ENCODE assay signal across 1 cellular context in the genomic region with DNA sequence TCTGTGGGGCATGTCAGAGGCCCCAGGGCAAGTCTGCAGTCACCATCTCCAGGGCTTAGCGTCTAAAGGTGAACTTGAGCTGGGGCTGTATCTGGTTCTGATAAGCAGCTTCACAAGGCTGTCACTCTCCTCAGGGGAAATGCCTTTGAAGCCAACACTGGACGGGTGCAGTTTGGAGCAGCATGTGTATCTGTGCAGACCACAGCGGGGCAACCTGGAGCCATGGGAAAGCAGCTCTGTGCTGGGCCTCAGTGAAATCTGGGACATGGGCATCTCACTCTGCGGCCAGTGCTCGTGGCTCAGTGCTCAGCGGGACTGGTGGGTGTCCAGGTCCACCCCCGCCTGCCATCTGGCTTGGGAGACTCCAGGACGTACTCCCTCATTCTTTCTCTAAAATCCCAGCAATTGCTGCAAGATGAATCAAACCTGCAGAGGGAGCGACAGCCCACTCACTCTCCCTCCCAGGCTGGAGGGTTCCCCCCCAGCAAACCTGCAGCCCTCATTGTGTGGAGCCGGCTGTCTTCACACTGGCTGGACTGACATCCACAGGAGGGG.
TF ChIP-seq lines count a peak whose summit lies in the region.

No MANE protein-coding gene starts in this region.

TF ChIP-seq in WTC11, 78 proteins besides CTCF, POLR2A, EP300 and RAD21 (continued from another document):
- TF ChIP-seq, protein P1, sequence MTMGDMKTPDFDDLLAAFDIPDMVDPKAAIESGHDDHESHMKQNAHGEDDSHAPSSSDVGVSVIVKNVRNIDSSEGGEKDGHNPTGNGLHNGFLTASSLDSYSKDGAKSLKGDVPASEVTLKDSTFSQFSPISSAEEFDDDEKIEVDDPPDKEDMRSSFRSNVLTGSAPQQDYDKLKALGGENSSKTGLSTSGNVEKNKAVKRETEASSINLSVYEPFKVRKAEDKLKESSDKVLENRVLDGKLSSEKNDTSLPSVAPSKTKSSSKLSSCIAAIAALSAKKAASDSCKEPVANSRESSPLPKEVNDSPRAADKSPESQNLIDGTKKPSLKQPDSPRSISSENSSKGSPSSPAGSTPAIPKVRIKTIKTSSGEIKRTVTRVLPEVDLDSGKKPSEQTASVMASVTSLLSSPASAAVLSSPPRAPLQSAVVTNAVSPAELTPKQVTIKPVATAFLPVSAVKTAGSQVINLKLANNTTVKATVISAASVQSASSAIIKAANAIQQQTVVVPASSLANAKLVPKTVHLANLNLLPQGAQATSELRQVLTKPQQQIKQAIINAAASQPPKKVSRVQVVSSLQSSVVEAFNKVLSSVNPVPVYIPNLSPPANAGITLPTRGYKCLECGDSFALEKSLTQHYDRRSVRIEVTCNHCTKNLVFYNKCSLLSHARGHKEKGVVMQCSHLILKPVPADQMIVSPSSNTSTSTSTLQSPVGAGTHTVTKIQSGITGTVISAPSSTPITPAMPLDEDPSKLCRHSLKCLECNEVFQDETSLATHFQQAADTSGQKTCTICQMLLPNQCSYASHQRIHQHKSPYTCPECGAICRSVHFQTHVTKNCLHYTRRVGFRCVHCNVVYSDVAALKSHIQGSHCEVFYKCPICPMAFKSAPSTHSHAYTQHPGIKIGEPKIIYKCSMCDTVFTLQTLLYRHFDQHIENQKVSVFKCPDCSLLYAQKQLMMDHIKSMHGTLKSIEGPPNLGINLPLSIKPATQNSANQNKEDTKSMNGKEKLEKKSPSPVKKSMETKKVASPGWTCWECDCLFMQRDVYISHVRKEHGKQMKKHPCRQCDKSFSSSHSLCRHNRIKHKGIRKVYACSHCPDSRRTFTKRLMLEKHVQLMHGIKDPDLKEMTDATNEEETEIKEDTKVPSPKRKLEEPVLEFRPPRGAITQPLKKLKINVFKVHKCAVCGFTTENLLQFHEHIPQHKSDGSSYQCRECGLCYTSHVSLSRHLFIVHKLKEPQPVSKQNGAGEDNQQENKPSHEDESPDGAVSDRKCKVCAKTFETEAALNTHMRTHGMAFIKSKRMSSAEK (CRISPR knock-in tag; IDR thresholded peaks at IDR 0.05; ENCODE audit: borderline replicate concordance), result no peak
- TF ChIP-seq TEAD4 (CRISPR knock-in tag; IDR thresholded peaks at IDR 0.05) (no peak), CREM (CRISPR knock-in tag; IDR thresholded peaks at IDR 0.05) (no peak), CBFB (CRISPR knock-in tag; IDR thresholded peaks at IDR 0.05; ENCODE audit: low read depth) (no peak), ZBTB21 (CRISPR knock-in tag; IDR thresholded peaks at IDR 0.05; ENCODE audit: borderline replicate concordance) (no peak), ZNF423 (CRISPR knock-in tag; IDR thresholded peaks at IDR 0.05) (no peak), MYBL2 (CRISPR knock-in tag; IDR thresholded peaks at IDR 0.05) (no peak), SOX15 (CRISPR knock-in tag; IDR thresholded peaks at IDR 0.05) (no peak), TCF7 (CRISPR knock-in tag; IDR thresholded peaks at IDR 0.05; ENCODE audit: low read depth) (no peak), RELA (CRISPR knock-in tag; IDR thresholded peaks at IDR 0.05; ENCODE audit: borderline replicate concordance) (no peak), CREB1 (CRISPR knock-in tag; IDR thresholded peaks at IDR 0.05) (no peak)
- TF ChIP-seq, protein P2, sequence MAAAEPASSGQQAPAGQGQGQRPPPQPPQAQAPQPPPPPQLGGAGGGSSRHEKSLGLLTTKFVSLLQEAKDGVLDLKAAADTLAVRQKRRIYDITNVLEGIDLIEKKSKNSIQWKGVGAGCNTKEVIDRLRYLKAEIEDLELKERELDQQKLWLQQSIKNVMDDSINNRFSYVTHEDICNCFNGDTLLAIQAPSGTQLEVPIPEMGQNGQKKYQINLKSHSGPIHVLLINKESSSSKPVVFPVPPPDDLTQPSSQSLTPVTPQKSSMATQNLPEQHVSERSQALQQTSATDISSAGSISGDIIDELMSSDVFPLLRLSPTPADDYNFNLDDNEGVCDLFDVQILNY (CRISPR knock-in tag; IDR thresholded peaks at IDR 0.05), result no peak
- TF ChIP-seq, protein P3, sequence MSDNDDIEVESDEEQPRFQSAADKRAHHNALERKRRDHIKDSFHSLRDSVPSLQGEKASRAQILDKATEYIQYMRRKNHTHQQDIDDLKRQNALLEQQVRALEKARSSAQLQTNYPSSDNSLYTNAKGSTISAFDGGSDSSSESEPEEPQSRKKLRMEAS (CRISPR knock-in tag; IDR thresholded peaks at IDR 0.05), result no peak
- TF ChIP-seq, protein P4, sequence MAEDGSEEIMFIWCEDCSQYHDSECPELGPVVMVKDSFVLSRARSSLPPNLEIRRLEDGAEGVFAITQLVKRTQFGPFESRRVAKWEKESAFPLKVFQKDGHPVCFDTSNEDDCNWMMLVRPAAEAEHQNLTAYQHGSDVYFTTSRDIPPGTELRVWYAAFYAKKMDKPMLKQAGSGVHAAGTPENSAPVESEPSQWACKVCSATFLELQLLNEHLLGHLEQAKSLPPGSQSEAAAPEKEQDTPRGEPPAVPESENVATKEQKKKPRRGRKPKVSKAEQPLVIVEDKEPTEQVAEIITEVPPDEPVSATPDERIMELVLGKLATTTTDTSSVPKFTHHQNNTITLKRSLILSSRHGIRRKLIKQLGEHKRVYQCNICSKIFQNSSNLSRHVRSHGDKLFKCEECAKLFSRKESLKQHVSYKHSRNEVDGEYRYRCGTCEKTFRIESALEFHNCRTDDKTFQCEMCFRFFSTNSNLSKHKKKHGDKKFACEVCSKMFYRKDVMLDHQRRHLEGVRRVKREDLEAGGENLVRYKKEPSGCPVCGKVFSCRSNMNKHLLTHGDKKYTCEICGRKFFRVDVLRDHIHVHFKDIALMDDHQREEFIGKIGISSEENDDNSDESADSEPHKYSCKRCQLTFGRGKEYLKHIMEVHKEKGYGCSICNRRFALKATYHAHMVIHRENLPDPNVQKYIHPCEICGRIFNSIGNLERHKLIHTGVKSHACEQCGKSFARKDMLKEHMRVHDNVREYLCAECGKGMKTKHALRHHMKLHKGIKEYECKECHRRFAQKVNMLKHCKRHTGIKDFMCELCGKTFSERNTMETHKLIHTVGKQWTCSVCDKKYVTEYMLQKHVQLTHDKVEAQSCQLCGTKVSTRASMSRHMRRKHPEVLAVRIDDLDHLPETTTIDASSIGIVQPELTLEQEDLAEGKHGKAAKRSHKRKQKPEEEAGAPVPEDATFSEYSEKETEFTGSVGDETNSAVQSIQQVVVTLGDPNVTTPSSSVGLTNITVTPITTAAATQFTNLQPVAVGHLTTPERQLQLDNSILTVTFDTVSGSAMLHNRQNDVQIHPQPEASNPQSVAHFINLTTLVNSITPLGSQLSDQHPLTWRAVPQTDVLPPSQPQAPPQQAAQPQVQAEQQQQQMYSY (CRISPR knock-in tag; IDR thresholded peaks at IDR 0.05), result no peak
- TF ChIP-seq, protein P5, sequence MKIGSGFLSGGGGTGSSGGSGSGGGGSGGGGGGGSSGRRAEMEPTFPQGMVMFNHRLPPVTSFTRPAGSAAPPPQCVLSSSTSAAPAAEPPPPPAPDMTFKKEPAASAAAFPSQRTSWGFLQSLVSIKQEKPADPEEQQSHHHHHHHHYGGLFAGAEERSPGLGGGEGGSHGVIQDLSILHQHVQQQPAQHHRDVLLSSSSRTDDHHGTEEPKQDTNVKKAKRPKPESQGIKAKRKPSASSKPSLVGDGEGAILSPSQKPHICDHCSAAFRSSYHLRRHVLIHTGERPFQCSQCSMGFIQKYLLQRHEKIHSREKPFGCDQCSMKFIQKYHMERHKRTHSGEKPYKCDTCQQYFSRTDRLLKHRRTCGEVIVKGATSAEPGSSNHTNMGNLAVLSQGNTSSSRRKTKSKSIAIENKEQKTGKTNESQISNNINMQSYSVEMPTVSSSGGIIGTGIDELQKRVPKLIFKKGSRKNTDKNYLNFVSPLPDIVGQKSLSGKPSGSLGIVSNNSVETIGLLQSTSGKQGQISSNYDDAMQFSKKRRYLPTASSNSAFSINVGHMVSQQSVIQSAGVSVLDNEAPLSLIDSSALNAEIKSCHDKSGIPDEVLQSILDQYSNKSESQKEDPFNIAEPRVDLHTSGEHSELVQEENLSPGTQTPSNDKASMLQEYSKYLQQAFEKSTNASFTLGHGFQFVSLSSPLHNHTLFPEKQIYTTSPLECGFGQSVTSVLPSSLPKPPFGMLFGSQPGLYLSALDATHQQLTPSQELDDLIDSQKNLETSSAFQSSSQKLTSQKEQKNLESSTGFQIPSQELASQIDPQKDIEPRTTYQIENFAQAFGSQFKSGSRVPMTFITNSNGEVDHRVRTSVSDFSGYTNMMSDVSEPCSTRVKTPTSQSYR (CRISPR knock-in tag; IDR thresholded peaks at IDR 0.05), result no peak
- TF ChIP-seq, protein P6, sequence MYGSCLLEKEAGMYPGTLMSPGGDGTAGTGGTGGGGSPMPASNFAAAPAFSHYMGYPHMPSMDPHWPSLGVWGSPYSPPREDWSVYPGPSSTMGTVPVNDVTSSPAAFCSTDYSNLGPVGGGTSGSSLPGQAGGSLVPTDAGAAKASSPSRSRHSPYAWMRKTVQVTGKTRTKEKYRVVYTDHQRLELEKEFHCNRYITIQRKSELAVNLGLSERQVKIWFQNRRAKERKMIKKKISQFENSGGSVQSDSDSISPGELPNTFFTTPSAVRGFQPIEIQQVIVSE (CRISPR knock-in tag; IDR thresholded peaks at IDR 0.05; ENCODE audit: borderline replicate concordance), result no peak
- TF ChIP-seq, protein P7, sequence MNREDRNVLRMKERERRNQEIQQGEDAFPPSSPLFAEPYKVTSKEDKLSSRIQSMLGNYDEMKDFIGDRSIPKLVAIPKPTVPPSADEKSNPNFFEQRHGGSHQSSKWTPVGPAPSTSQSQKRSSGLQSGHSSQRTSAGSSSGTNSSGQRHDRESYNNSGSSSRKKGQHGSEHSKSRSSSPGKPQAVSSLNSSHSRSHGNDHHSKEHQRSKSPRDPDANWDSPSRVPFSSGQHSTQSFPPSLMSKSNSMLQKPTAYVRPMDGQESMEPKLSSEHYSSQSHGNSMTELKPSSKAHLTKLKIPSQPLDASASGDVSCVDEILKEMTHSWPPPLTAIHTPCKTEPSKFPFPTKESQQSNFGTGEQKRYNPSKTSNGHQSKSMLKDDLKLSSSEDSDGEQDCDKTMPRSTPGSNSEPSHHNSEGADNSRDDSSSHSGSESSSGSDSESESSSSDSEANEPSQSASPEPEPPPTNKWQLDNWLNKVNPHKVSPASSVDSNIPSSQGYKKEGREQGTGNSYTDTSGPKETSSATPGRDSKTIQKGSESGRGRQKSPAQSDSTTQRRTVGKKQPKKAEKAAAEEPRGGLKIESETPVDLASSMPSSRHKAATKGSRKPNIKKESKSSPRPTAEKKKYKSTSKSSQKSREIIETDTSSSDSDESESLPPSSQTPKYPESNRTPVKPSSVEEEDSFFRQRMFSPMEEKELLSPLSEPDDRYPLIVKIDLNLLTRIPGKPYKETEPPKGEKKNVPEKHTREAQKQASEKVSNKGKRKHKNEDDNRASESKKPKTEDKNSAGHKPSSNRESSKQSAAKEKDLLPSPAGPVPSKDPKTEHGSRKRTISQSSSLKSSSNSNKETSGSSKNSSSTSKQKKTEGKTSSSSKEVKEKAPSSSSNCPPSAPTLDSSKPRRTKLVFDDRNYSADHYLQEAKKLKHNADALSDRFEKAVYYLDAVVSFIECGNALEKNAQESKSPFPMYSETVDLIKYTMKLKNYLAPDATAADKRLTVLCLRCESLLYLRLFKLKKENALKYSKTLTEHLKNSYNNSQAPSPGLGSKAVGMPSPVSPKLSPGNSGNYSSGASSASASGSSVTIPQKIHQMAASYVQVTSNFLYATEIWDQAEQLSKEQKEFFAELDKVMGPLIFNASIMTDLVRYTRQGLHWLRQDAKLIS (CRISPR knock-in tag; IDR thresholded peaks at IDR 0.05; ENCODE audit: borderline replicate concordance), result no peak
